In genomic region chr12:112645586-112645985, GRCh38 we compare ENCODE assay signal across 13 cellular contexts.
"Had no signal": no experiment of that assay in that cellular context is flagged by ENCODE, and none has a peak within 500 bp of the region (broad histone marks: within the 10 kb centered on the region; RNA-seq: fewer than 3 reads in every experiment).

No MANE protein-coding gene starts in this region.

- DNase-seq: effector memory CD4-positive, alpha-beta T cell; gastrocnemius medialis; left lung; lower lobe of right lung; occipital lobe; psoas muscle; sigmoid colon; stimulated activated CD4-positive, alpha-beta T cell treated with anti-CD3 and anti-CD28 coated beads, Interleukin-2, amount 100 ng/mL, for 24 hours; stimulated activated CD4-positive, alpha-beta T cell treated with anti-CD3 and anti-CD28 coated beads, Interleukin-4, amount 100 ng/mL, for 4 hours; stimulated activated naive B cell treated with anti-CD40 and anti-IgM and Interleukin-4, amounts not matched to agents 10 μg/mL and 1 μg/mL and 100 μg/mL, for 72 hours; thyroid gland had no signal

- ATAC-seq: esophagus mucosa; gastrocnemius medialis; left lung; lower lobe of right lung; natural killer cell treated with Interleukin-12 subunit alpha and Interleukin-12 subunit beta and Interleukin-15 and Interleukin-18, amount 100 ng/mL, for 72 hours; psoas muscle; stimulated activated naive B cell treated with anti-CD40 and anti-IgM and Interleukin-4, amounts not matched to agents 10 μg/mL and 1 μg/mL and 100 μg/mL, for 72 hours had no signal
